ENCODE assay signal across 15 cellular contexts in genomic region chr7:770786-771185, GRCh38. TPM values are rescaled to one million over a fixed set of nuclear protein-coding genes. Genes with fewer than 3 reads are reported as not detected.
DNase-seq lines count a peak whose midpoint lies in the region; ATAC-seq and TF ChIP-seq lines count a peak whose summit lies in the region.
"Had no signal": no experiment of that assay in that cellular context is flagged by ENCODE, and none has a peak within 500 bp of the region (broad histone marks: within the 10 kb centered on the region; RNA-seq: fewer than 3 reads in every experiment).

No MANE protein-coding gene starts in this region.

- TF ChIP-seq POLR2A in Peyer's patch (IDR thresholded peaks at IDR 0.05), result no peak

- H3K79me2 ChIP-seq in Karpas-422 (ENCODE audit: low read length), result no peaks in the 10 kb centered on the region

- no peak overlapping the region for H3K4me2 ChIP-seq in Karpas-422 (ENCODE audit: low read depth, low read length, poor library complexity, severe bottlenecking)

- H3K27ac Mint-ChIP-seq in mesothelial cell of epicardium, result peak overlapping the region; percentile 62

- H3K36me3 ChIP-seq in Peyer's patch (peaks cover 0 to 33% (median 0%) of the 10 kb centered on the region in 3 donors), thoracic aorta (peaks cover 2% of the 10 kb centered on the region), Karpas-422 (ENCODE audit: insufficient read depth, low read length) (peaks cover 10% of the 10 kb centered on the region; the same call in 1 of the 2 replicates)

- H3K4me3 Mint-ChIP-seq in mesothelial cell of epicardium, result no peak overlapping the region
- H3K4me3 Mint-ChIP-seq: neural crest cell had no signal

- H3K9me2 ChIP-seq in Karpas-422 (replicated peaks; ENCODE audit: insufficient read depth, low read length), result no peaks in the 10 kb centered on the region

- H3K9me3 ChIP-seq in Peyer's patch (no peaks in the 10 kb centered on the region), thoracic aorta (no peaks in the 10 kb centered on the region), Karpas-422 (ENCODE audit: low read length) (no peaks in the 10 kb centered on the region)

- H3K36me3 Mint-ChIP-seq in mesothelial cell of epicardium, result peaks cover 28% of the 10 kb centered on the region

- no peak overlapping the region for H2AFZ ChIP-seq in Karpas-422 (ENCODE audit: low read length)

- peak overlapping the region in 3 of 4 donors; percentile 27 to 88 (median 67) for H3K27ac ChIP-seq in Peyer's patch
- H3K27ac ChIP-seq in thoracic aorta, result peak overlapping the region; percentile 72 to 87
- H3K27ac ChIP-seq in Karpas-422 (ENCODE audit: low read length), result no peak overlapping the region

- no peaks in the 10 kb centered on the region for H3K9me3 Mint-ChIP-seq in mesothelial cell of epicardium
- H3K9me3 Mint-ChIP-seq: neural crest cell had no signal

- ATAC-seq in thoracic aorta (ENCODE audit: insufficient number of reproducible peaks, low FRiP score, low read depth) (no peak), GM19397 (IDR thresholded peaks at IDR 0.05; ENCODE audit: unreplicated experiment) (no peak)
- ATAC-seq: K562, PC-3 had no signal

- no peak overlapping the region for H3K9ac ChIP-seq in Karpas-422 (ENCODE audit: low read length)

- H3K27me3 ChIP-seq in Peyer's patch (no peaks in the 10 kb centered on the region), thoracic aorta (replicated peaks; ENCODE audit: insufficient read depth) (no peaks in the 10 kb centered on the region), Karpas-422 (ENCODE audit: low read length) (no peaks in the 10 kb centered on the region)

- H3K4me3 ChIP-seq in Peyer's patch (no peak overlapping the region), epithelial cell of proximal tubule (ENCODE audit: low read depth, low read length) (peak overlapping the region; percentile 41), thoracic aorta (peak overlapping the region; percentile 62), Karpas-422 (ENCODE audit: low read length) (no peak overlapping the region)
- H3K4me3 ChIP-seq: K562 had no signal

- H3K27me3 Mint-ChIP-seq in mesothelial cell of epicardium (ENCODE audit: low read depth), result no peaks in the 10 kb centered on the region

- TF ChIP-seq CTCF in Peyer's patch (IDR thresholded peaks at IDR 0.05), result no peak
- no peak for TF ChIP-seq CTCF in epithelial cell of proximal tubule (conservative IDR thresholded peaks at IDR 0.05; ENCODE audit: low read depth, low read length)
- TF ChIP-seq CTCF in mesothelial cell of epicardium (IDR thresholded peaks at IDR 0.05; ENCODE audit: unreplicated experiment), result no peak
- TF ChIP-seq CTCF in thoracic aorta (IDR thresholded peaks at IDR 0.05), result no peak

- peaks cover 0 to 26% (median 3%) of the 10 kb centered on the region in 4 donors for H3K4me1 ChIP-seq in Peyer's patch
- H3K4me1 ChIP-seq in thoracic aorta (ENCODE audit: control insufficient read depth in 1 of 2, low read depth in 2 of 2), result peaks cover 0 to 22% of the 10 kb centered on the region in 2 donors
- no peaks in the 10 kb centered on the region for H3K4me1 ChIP-seq in Karpas-422 (ENCODE audit: low read length)

- peaks cover 22% of the 10 kb centered on the region for H3K4me1 Mint-ChIP-seq in mesothelial cell of epicardium
- H3K4me1 Mint-ChIP-seq: neural crest cell had no signal

- no peaks in the 10 kb centered on the region for H4K20me1 ChIP-seq in Karpas-422 (ENCODE audit: insufficient read depth, low read depth, low read length)

- DNase-seq in Peyer's patch, result no peak
- DNase-seq in epithelial cell of proximal tubule (ENCODE audit: low read depth), result peak; percentile 73
- DNase-seq in mesothelial cell of epicardium (ENCODE audit: low spot score in 2 of 2, unreplicated experiment in 2 of 2), result no peak
- no peak for DNase-seq in thoracic aorta (ENCODE audit: low spot score)
- DNase-seq in Karpas-422, result no peak
- DNase-seq in activated CD4-positive, CD25-positive, alpha-beta regulatory T cell treated with anti-CD3 and anti-CD28 coated beads, Interleukin-2, amount 50 U/mL, for 72 hours, result no peak
- DNase-seq: cortex of kidney, EL, foreskin melanocyte, islet precursor cell, NCI-H510A, PC-3 had no signal

RNA-seq across cellular contexts. Expression of gene PRKAR1B, which starts 43.7 kb away (rescaled TPM):
- total RNA-seq in Peyer's patch (10 to 100 TPM; 13.0 to 42.9 (median 17.0) TPM), epithelial cell of proximal tubule (12.2 and 23.0 TPM in 2 replicates), mesothelial cell of epicardium (48.0 to 53.7 TPM (median 50.6 TPM) in 3 replicates), thoracic aorta (10 to 100 TPM; 15.6 to 18.4 TPM)
- total RNA-seq in Karpas-422 (2014; rRNA removed; shearing (Covaris generic); ENCODE audit: low replicate concordance), result 9.6 and 20.0 TPM in 2 replicates

RNA-seq across cellular contexts. Expression of gene DNAAF5, which starts 44.3 kb away (rescaled TPM):
- total RNA-seq in Peyer's patch (10 to 100 TPM; 26.8 to 75.8 (median 45.3) TPM), epithelial cell of proximal tubule (64.1 and 83.6 TPM in 2 replicates), mesothelial cell of epicardium (33.9 to 39.0 TPM (median 36.9 TPM) in 3 replicates), thoracic aorta (10 to 100 TPM; 16.7 to 23.4 TPM)
- 21.0 and 22.6 TPM in 2 replicates for total RNA-seq in Karpas-422 (2014; rRNA removed; shearing (Covaris generic); ENCODE audit: low replicate concordance)

Comparison
In these comparisons a context has a peak if more than half of its experiments do, and no peak if none do; other contexts are left out.
1. H3K4me3 ChIP-seq: peak in epithelial cell of proximal tubule (single experiment) and thoracic aorta (single experiment); none in Peyer's patch (0 of 4) and Karpas-422 (single experiment).